1 cellular context compared by ENCODE assay signal in the genomic region with DNA sequence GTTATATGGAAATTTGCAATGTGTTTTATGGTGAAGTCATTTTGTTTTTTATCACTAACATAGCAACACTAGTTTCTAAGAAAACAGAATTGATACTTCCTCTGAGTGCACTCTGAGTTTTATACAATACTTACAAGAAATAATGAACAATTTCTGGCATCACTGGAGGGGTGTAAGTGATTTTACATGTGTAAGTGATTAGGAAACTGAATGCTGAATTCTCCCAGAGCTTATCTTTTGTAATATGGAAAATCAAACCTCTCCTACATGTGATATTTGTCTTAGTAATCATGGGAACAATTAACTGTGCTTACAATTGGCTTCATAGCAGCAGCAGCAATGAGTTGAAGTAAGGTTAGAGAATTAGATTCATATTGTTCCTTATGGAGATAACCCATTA.
TF ChIP-seq lines count a peak whose summit lies in the region.

No MANE protein-coding gene starts in this region.

TF ChIP-seq in HEK293, 187 proteins besides CTCF, POLR2A, EP300 and RAD21 (continued from another document):
- TF ChIP-seq, protein P1, sequence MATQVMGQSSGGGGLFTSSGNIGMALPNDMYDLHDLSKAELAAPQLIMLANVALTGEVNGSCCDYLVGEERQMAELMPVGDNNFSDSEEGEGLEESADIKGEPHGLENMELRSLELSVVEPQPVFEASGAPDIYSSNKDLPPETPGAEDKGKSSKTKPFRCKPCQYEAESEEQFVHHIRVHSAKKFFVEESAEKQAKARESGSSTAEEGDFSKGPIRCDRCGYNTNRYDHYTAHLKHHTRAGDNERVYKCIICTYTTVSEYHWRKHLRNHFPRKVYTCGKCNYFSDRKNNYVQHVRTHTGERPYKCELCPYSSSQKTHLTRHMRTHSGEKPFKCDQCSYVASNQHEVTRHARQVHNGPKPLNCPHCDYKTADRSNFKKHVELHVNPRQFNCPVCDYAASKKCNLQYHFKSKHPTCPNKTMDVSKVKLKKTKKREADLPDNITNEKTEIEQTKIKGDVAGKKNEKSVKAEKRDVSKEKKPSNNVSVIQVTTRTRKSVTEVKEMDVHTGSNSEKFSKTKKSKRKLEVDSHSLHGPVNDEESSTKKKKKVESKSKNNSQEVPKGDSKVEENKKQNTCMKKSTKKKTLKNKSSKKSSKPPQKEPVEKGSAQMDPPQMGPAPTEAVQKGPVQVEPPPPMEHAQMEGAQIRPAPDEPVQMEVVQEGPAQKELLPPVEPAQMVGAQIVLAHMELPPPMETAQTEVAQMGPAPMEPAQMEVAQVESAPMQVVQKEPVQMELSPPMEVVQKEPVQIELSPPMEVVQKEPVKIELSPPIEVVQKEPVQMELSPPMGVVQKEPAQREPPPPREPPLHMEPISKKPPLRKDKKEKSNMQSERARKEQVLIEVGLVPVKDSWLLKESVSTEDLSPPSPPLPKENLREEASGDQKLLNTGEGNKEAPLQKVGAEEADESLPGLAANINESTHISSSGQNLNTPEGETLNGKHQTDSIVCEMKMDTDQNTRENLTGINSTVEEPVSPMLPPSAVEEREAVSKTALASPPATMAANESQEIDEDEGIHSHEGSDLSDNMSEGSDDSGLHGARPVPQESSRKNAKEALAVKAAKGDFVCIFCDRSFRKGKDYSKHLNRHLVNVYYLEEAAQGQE (tag by site-specific recombination; IDR thresholded peaks at IDR 0.05), result no peak
- no peak for TF ChIP-seq ZNF560 (tag by site-specific recombination; IDR thresholded peaks at IDR 0.05; ENCODE audit: borderline replicate concordance)
